ENCODE assay signal across 8 cellular contexts in genomic region chr17:7177210-7177953, GRCh38. TPM values are rescaled to one million over a fixed set of nuclear protein-coding genes. Genes with fewer than 3 reads are reported as not detected.
DNase-seq lines count a peak whose midpoint lies in the region; ATAC-seq and TF ChIP-seq lines count a peak whose summit lies in the region.

No MANE protein-coding gene starts in this region.

- no peaks in the 10 kb centered on the region for H3K79me2 ChIP-seq in DND-41 (ENCODE audit: insufficient read depth, low read length)
- no peaks in the 10 kb centered on the region for H3K79me2 ChIP-seq in Loucy (ENCODE audit: insufficient read depth, low read length)

- H3K27me3 Mint-ChIP-seq in T-cell (peaks cover 6 to 14% of the 10 kb centered on the region in 2 donors), progenitor cell of endocrine pancreas (no peaks in the 10 kb centered on the region), type B pancreatic cell (no peaks in the 10 kb centered on the region)

- POLR2A ChIA-PET in T-cell (lab: Charles Lee): interaction anchor here in 1 of 2 donors (0.7 kb wide), 1 partner anchor 137 kb away, joined by 3 read pairs; no protein-coding TSS in a partner anchor

- DNase-seq in DND-41 (peak; percentile 76), T-cell (peak; percentile 26 to 68 (median 53)), amniotic epithelial cell (ENCODE audit: low read depth) (peak; percentile 50), left ventricle myocardium inferior (peak; percentile 51), progenitor cell of endocrine pancreas (ENCODE audit: low spot score, unreplicated experiment) (peak; percentile 79), type B pancreatic cell (ENCODE audit: extremely low spot score, unreplicated experiment) (peak; percentile 89)

- H3K27me3 ChIP-seq in DND-41 (ENCODE audit: insufficient read depth, low read length, poor library complexity) (no peaks in the 10 kb centered on the region), Loucy (ENCODE audit: insufficient read depth, low read length, poor library complexity, severe bottlenecking) (no peaks in the 10 kb centered on the region), left ventricle myocardium inferior (ENCODE audit: low read depth) (peaks cover 64% of the 10 kb centered on the region)

- H3K9me2 ChIP-seq in Loucy (replicated peaks; ENCODE audit: low read depth, low read length): no peaks in the 10 kb centered on the region

- peak overlapping the region; percentile 92 for H2AFZ ChIP-seq in DND-41 (ENCODE audit: low read depth, low read length)
- peak overlapping the region; percentile 96 for H2AFZ ChIP-seq in Loucy (ENCODE audit: low read length)

- H3K36me3 Mint-ChIP-seq in T-cell (no peaks in the 10 kb centered on the region), progenitor cell of endocrine pancreas (ENCODE audit: insufficient read depth) (peaks cover 2% of the 10 kb centered on the region), type B pancreatic cell (peaks cover 4% of the 10 kb centered on the region)

- peak overlapping the region; percentile 58 for H3K9ac ChIP-seq in DND-41 (ENCODE audit: low read depth, low read length)
- peak overlapping the region; percentile 67 for H3K9ac ChIP-seq in Loucy (ENCODE audit: low read depth, low read length, poor library complexity, severe bottlenecking)

- H3K4me1 ChIP-seq in DND-41 (ENCODE audit: insufficient read depth, low read length) (peaks cover 16% of the 10 kb centered on the region), Loucy (ENCODE audit: insufficient read depth, low read length, poor library complexity, severe bottlenecking) (peaks cover 12% of the 10 kb centered on the region), left ventricle myocardium inferior (peaks cover 20% of the 10 kb centered on the region)

- H3K36me3 ChIP-seq in DND-41 (ENCODE audit: insufficient read depth, low read length) (no peaks in the 10 kb centered on the region), Loucy (ENCODE audit: insufficient read depth, low read length) (no peaks in the 10 kb centered on the region), left ventricle myocardium inferior (no peaks in the 10 kb centered on the region)

- H3K4me1 Mint-ChIP-seq in T-cell: peaks cover 9 to 12% (median 11%) of the 10 kb centered on the region in 3 donors
- H3K4me1 Mint-ChIP-seq in progenitor cell of endocrine pancreas (ENCODE audit: low read depth): peaks cover 8% of the 10 kb centered on the region
- H3K4me1 Mint-ChIP-seq in type B pancreatic cell (ENCODE audit: unreplicated experiment): peaks cover 5% of the 10 kb centered on the region

- intact Hi-C loops in left ventricle myocardium inferior (cut with micrococcal nuclease): loop anchor here (10.0 kb wide), 1 partner anchor 123 kb away; no protein-coding TSS in a partner anchor

- no peaks in the 10 kb centered on the region for H3K9me3 Mint-ChIP-seq in T-cell
- no peaks in the 10 kb centered on the region for H3K9me3 Mint-ChIP-seq in progenitor cell of endocrine pancreas (ENCODE audit: low read depth)
- no peaks in the 10 kb centered on the region for H3K9me3 Mint-ChIP-seq in type B pancreatic cell

- H3K27ac Mint-ChIP-seq in T-cell (no peak overlapping the region), progenitor cell of endocrine pancreas (peak overlapping the region; percentile 91), type B pancreatic cell (no peak overlapping the region)

- ATAC-seq in DND-41 (ENCODE audit: insufficient read depth, low read depth) (peak; percentile 92), T-cell (replicated peaks in 1 of 4) (peak; percentile 82 to 86 (median 84)), GM18868 (IDR thresholded peaks at IDR 0.05; ENCODE audit: unreplicated experiment) (no peak)

- no peaks in the 10 kb centered on the region for H3K9me3 ChIP-seq in DND-41 (ENCODE audit: insufficient read depth, low read length, severe bottlenecking)
- no peaks in the 10 kb centered on the region for H3K9me3 ChIP-seq in Loucy (ENCODE audit: insufficient read depth, low read depth, low read length)
- no peaks in the 10 kb centered on the region for H3K9me3 ChIP-seq in left ventricle myocardium inferior (replicated peaks)

- H3K4me3 ChIP-seq in DND-41 (ENCODE audit: low read depth in 1 of 2, low read length in 2 of 2) (peak overlapping the region; percentile 8 to 58; a peak in 3 of 4 replicates), Loucy (ENCODE audit: low read length, poor library complexity, severe bottlenecking) (peak overlapping the region; percentile 78), left ventricle myocardium inferior (peak overlapping the region; percentile 63)

- H3K27ac ChIP-seq in DND-41 (ENCODE audit: low read length) (peak overlapping the region; percentile 46; the same call in 1 of the 2 replicates), left ventricle myocardium inferior (replicated peaks) (no peak overlapping the region)

- H4K20me1 ChIP-seq in DND-41 (ENCODE audit: insufficient read depth, low read length) (no peaks in the 10 kb centered on the region; the same call in 1 of the 2 replicates), Loucy (ENCODE audit: insufficient read depth, low read length, poor library complexity, severe bottlenecking) (no peaks in the 10 kb centered on the region)

- TF ChIP-seq CTCF in DND-41 (IDR thresholded peaks at IDR 0.05; ENCODE audit: borderline replicate concordance, extremely low read depth, low read length, poor library complexity, severe bottlenecking): peak; percentile 99
- peak; percentile 80 for TF ChIP-seq CTCF in Loucy (conservative IDR thresholded peaks at IDR 0.05; ENCODE audit: low read length)
- TF ChIP-seq CTCF in left ventricle myocardium inferior (IDR thresholded peaks at IDR 0.05; ENCODE audit: borderline replicate concordance): peak; percentile 92
- peak; percentile 84 for TF ChIP-seq CTCF in progenitor cell of endocrine pancreas (IDR thresholded peaks at IDR 0.05; ENCODE audit: unreplicated experiment)
- peak; percentile 94 for TF ChIP-seq CTCF in type B pancreatic cell (conservative IDR thresholded peaks at IDR 0.05)

- CTCF ChIA-PET in T-cell (lab: Charles Lee): interaction anchor here (0.8 to 1.9 kb wide), 4 partner anchors 29 to 131 kb away, joined by 3 to 9 read pairs (median 4); no protein-coding TSS in a partner anchor

- peak overlapping the region; percentile 83 for H3K4me2 ChIP-seq in DND-41 (ENCODE audit: insufficient read depth, low read length)
- H3K4me2 ChIP-seq in Loucy (ENCODE audit: low read depth, low read length, poor library complexity, severe bottlenecking): peak overlapping the region; percentile 95

- H3F3A ChIP-seq in Loucy (ENCODE audit: low read depth): no peaks in the 10 kb centered on the region

- H3K4me3 Mint-ChIP-seq in T-cell: peak overlapping the region; percentile 60 to 70 (median 67)
- H3K4me3 Mint-ChIP-seq in progenitor cell of endocrine pancreas (ENCODE audit: low read depth): no peak overlapping the region
- H3K4me3 Mint-ChIP-seq in type B pancreatic cell: no peak overlapping the region

RNA-seq across cellular contexts. Expression of gene ASGR1, which starts 1.8 kb away (rescaled TPM):
- total RNA-seq in T-cell: 1 to 10 TPM in 2 of 5 donors, under 1 TPM in 3; 0.60 to 1.8 (median 0.82) TPM
- 0.14 TPM for total RNA-seq in left ventricle myocardium inferior
- total RNA-seq in progenitor cell of endocrine pancreas: 10.6 and 11.1 TPM in 2 replicates
- total RNA-seq in type B pancreatic cell (ENCODE audit: low replicate concordance): 7.5 and 9.7 TPM in 2 replicates

RNA-seq across cellular contexts. Expression of gene DLG4, which starts 42.3 kb away (rescaled TPM):
- total RNA-seq in T-cell: 10 to 100 TPM in 2 of 5 donors, 1 to 10 TPM in 3; 8.1 to 13.6 (median 9.3) TPM
- 14.0 TPM for total RNA-seq in left ventricle myocardium inferior
- 46.3 and 48.6 TPM in 2 replicates for total RNA-seq in progenitor cell of endocrine pancreas
- total RNA-seq in type B pancreatic cell (ENCODE audit: low replicate concordance): 7.8 and 46.1 TPM in 2 replicates

RNA-seq across cellular contexts. Expression of gene ACADVL, which starts 42.4 kb away (rescaled TPM):
- total RNA-seq in T-cell: 100 to 1,000 TPM; 275 to 424 (median 385) TPM
- total RNA-seq in left ventricle myocardium inferior: 1,845 TPM
- 653 and 693 TPM in 2 replicates for total RNA-seq in progenitor cell of endocrine pancreas
- 573 and 617 TPM in 2 replicates for total RNA-seq in type B pancreatic cell (ENCODE audit: low replicate concordance)

RNA-seq across cellular contexts. Expression of gene DVL2, which starts 56.9 kb away (rescaled TPM):
- 10 to 100 TPM; 48.2 to 76.3 (median 70.4) TPM for total RNA-seq in T-cell
- 19.8 TPM for total RNA-seq in left ventricle myocardium inferior
- total RNA-seq in progenitor cell of endocrine pancreas: 104 TPM in 2 replicates
- 62.8 and 93.9 TPM in 2 replicates for total RNA-seq in type B pancreatic cell (ENCODE audit: low replicate concordance)

Comparison
In these comparisons a context has a peak if more than half of its experiments do, and no peak if none do; other contexts are left out.
1. H3K4me3 Mint-ChIP-seq: peak in T-cell (3 of 3); none in progenitor cell of endocrine pancreas (single experiment) and type B pancreatic cell (single experiment).
2. Peak in every context shown above with its lines, with median percentiles within 50 percentile points of each other: DNase-seq, H3K4me3 ChIP-seq and CTCF ChIP-seq.